Comparison of ENCODE assay signal across 33 cellular contexts in the genomic region with DNA sequence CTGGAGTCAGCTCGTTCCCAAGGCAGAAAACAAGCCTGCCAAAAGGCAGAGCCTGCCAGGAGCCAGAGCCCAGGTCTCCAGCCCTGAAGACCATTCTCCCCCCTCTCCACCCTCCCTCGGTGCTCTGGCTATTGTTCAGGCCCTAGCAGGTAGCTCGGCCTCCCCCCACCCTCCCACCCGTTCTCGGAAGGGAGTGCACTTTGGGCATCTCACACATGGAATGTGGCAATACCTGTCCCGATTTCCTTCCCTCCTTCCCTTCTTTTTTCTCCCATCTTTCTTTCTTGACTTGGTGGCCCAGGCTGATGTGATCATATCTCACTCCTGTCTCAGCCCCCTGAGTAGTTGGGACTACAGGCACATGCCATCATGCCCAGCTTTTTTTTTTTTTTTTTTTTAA. TPM values are rescaled to one million over a fixed set of nuclear protein-coding genes. Genes with fewer than 3 reads are reported as not detected.
"Had no signal": no experiment of that assay in that cellular context is flagged by ENCODE, and none has a peak within 500 bp of the region (broad histone marks: within the 10 kb centered on the region; RNA-seq: fewer than 3 reads in every experiment).

No MANE protein-coding gene starts in this region.

- H3K9me3 ChIP-seq: SJCRH30 had no signal

- ATAC-seq: activated CD4-positive, alpha-beta T cell treated with anti-CD3 and anti-CD28 coated beads for 36 hours; activated T-cell treated with anti-CD3 and anti-CD28 coated beads, Interleukin-2, amount 50 U/mL, for 4 hours; Panc1 had no signal

- H3K27me3 Mint-ChIP-seq: activated CD4-positive, alpha-beta T cell treated with anti-CD3 and anti-CD28 coated beads for 36 hours; activated CD4-positive, alpha-beta T cell treated with anti-CD3 and anti-CD28 coated beads, Interleukin-2, amount 10 ng/mL, durations not matched to agents 7 days and 5 days; activated naive CD8-positive, alpha-beta T cell treated with anti-CD3 and anti-CD28 coated beads for 36 hours had no signal

- H3K9me3 Mint-ChIP-seq: activated CD4-positive, alpha-beta T cell treated with anti-CD3 and anti-CD28 coated beads, Interleukin-2, amount 10 ng/mL, durations not matched to agents 7 days and 5 days; activated naive CD4-positive, alpha-beta T cell treated with anti-CD3 and anti-CD28 coated beads for 36 hours; activated naive CD8-positive, alpha-beta T cell treated with anti-CD3 and anti-CD28 coated beads for 36 hours; activated T-cell treated with anti-CD3 and anti-CD28 coated beads, Interleukin-2, amount 50 U/mL, for 4 hours; activated T-helper 1 cell treated with anti-CD3 and anti-CD28 coated beads, Interleukin-12 subunit alpha, Interleukin-12 subunit beta, Interleukin-2, Interleukin-4 antibody, amounts not matched to agents 30 ng/mL and 10 ng/mL and 1 ng/mL, durations not matched to agents 14 hours and 24 hours and 36 hours; central memory CD8-positive, alpha-beta T cell had no signal

- H3K27me3 ChIP-seq: cardiac muscle cell had no signal

- H3K4me3 ChIP-seq: cardiac muscle cell, SJCRH30, SK-N-MC had no signal

- H3K4me1 ChIP-seq: SJCRH30 had no signal

- H3K36me3 ChIP-seq: cardiac muscle cell, SJCRH30 had no signal

- DNase-seq: activated CD4-positive, alpha-beta T cell treated with anti-CD3 and anti-CD28 coated beads for 36 hours; activated CD4-positive, alpha-beta T cell treated with anti-CD3 and anti-CD28 coated beads, Interleukin-2, amount 10 ng/mL, durations not matched to agents 7 days and 5 days; activated CD4-positive, alpha-beta T cell treated with anti-CD3 and anti-CD28 coated beads, Interleukin-2, amount 50 U/mL, for 48 hours; activated CD8-positive, alpha-beta memory T cell treated with anti-CD3 and anti-CD28 coated beads, Interleukin-2, amount 50 U/mL, for 4 hours; activated gamma-delta T cell treated with Interleukin-2 at 50 U/mL for 16 hours; activated naive CD4-positive, alpha-beta T cell treated with anti-CD3 and anti-CD28 coated beads for 36 hours; activated naive CD8-positive, alpha-beta T cell treated with anti-CD3 and anti-CD28 coated beads for 36 hours; activated T-cell treated with anti-CD3 and anti-CD28 coated beads for 4 hours; activated T-cell treated with anti-CD3 and anti-CD28 coated beads, Interleukin-2, amount 50 U/mL, for 4 hours; amniotic stem cell; Karpas-422; NCI-H1105; NCI-H1417 treated with DMSO at 0.1 percent for 48 hours; NCI-H187 treated with DMSO at 0.1 percent for 48 hours; NCI-H2081; NCI-H2171 treated with DMSO at 0.1 percent for 48 hours; NCI-H2227 treated with DMSO at 0.1 percent for 48 hours; NCI-H446; NCI-H510A treated with DMSO at 0.1 percent for 48 hours; NCI-H526 treated with DMSO at 0.1 percent for 48 hours; SHP77; SJCRH30; T1000 had no signal

- H3K27ac Mint-ChIP-seq: activated CD4-positive, alpha-beta T cell treated with anti-CD3 and anti-CD28 coated beads for 36 hours; activated CD4-positive, alpha-beta T cell treated with anti-CD3 and anti-CD28 coated beads, Interleukin-2, amount 10 ng/mL, durations not matched to agents 7 days and 5 days; activated naive CD4-positive, alpha-beta T cell treated with anti-CD3 and anti-CD28 coated beads for 36 hours; activated naive CD8-positive, alpha-beta T cell treated with anti-CD3 and anti-CD28 coated beads for 36 hours; activated T-helper 1 cell treated with anti-CD3 and anti-CD28 coated beads, Interleukin-12 subunit alpha, Interleukin-12 subunit beta, Interleukin-2, Interleukin-4 antibody, amounts not matched to agents 30 ng/mL and 10 ng/mL and 1 ng/mL, durations not matched to agents 14 hours and 24 hours and 36 hours had no signal

- H3K27ac ChIP-seq: cardiac muscle cell, SJCRH30, SK-N-MC had no signal

- H3K4me1 Mint-ChIP-seq: activated CD4-positive, alpha-beta T cell treated with anti-CD3 and anti-CD28 coated beads for 36 hours; activated CD4-positive, alpha-beta T cell treated with anti-CD3 and anti-CD28 coated beads, Interleukin-2, amount 10 ng/mL, durations not matched to agents 7 days and 5 days; activated naive CD8-positive, alpha-beta T cell treated with anti-CD3 and anti-CD28 coated beads for 36 hours; central memory CD8-positive, alpha-beta T cell had no signal

- H3K4me3 Mint-ChIP-seq: activated CD4-positive, alpha-beta T cell treated with anti-CD3 and anti-CD28 coated beads for 36 hours; activated CD4-positive, alpha-beta T cell treated with anti-CD3 and anti-CD28 coated beads, Interleukin-2, amount 10 ng/mL, durations not matched to agents 7 days and 5 days; activated naive CD4-positive, alpha-beta T cell treated with anti-CD3 and anti-CD28 coated beads for 36 hours; activated naive CD8-positive, alpha-beta T cell treated with anti-CD3 and anti-CD28 coated beads for 36 hours; activated T-cell treated with anti-CD3 and anti-CD28 coated beads, Interleukin-2, amount 50 U/mL, for 4 hours; activated T-helper 1 cell treated with anti-CD3 and anti-CD28 coated beads, Interleukin-12 subunit alpha, Interleukin-12 subunit beta, Interleukin-2, Interleukin-4 antibody, amounts not matched to agents 30 ng/mL and 10 ng/mL and 1 ng/mL, durations not matched to agents 14 hours and 24 hours and 36 hours; central memory CD8-positive, alpha-beta T cell had no signal

- H3K36me3 Mint-ChIP-seq: activated naive CD8-positive, alpha-beta T cell treated with anti-CD3 and anti-CD28 coated beads for 36 hours had no signal

RNA-seq across cellular contexts. Expression of gene CNGB1, which starts 12.4 kb away (rescaled TPM):
- total RNA-seq: activated CD4-positive, alpha-beta T cell treated with anti-CD3 and anti-CD28 coated beads for 36 hours; activated CD4-positive, alpha-beta T cell treated with anti-CD3 and anti-CD28 coated beads, Interleukin-2, amount 10 ng/mL, durations not matched to agents 7 days and 5 days; activated naive CD4-positive, alpha-beta T cell treated with anti-CD3 and anti-CD28 coated beads for 36 hours; activated naive CD8-positive, alpha-beta T cell treated with anti-CD3 and anti-CD28 coated beads for 36 hours; activated T-cell treated with anti-CD3 and anti-CD28 coated beads, Interleukin-2, amount 50 U/mL, for 4 hours; activated T-helper 1 cell treated with anti-CD3 and anti-CD28 coated beads, Interleukin-12 subunit alpha, Interleukin-12 subunit beta, Interleukin-2, Interleukin-4 antibody, amounts not matched to agents 30 ng/mL and 10 ng/mL and 1 ng/mL, durations not matched to agents 14 hours and 24 hours and 36 hours; aorta; cardiac muscle cell; MCF 10A; RPMI7951; SJCRH30; T-helper 1 cell treated with Interleukin-12 subunit alpha and Interleukin-12 subunit beta and Interleukin-4 antibody, amounts not matched to agents 30 ng/mL and 1 ng/mL, for 36 hours; T-helper 2 cell treated with Interferon-gamma antibody and Interleukin-4, amounts not matched to agents 100 ng/mL and 5 ng/mL, for 36 hours had no signal
- polyA plus RNA-seq: aorta, cardiac muscle cell had no signal
